13 cellular contexts compared by ENCODE assay signal in genomic region chr2:165691615-165692014, GRCh38.
A peak's percentile ranks its signal among the peaks of the same experiment; 100 is the strongest.
DNase-seq lines count a peak whose midpoint lies in the region; TF ChIP-seq lines count a peak whose summit lies in the region.
"Had no signal": no experiment of that assay in that cellular context is flagged by ENCODE, and none has a peak within 500 bp of the region (broad histone marks: within the 10 kb centered on the region; RNA-seq: fewer than 3 reads in every experiment).

No MANE protein-coding gene starts in this region.

- H3K9me3 Mint-ChIP-seq in immature natural killer cell = no peaks in the 10 kb centered on the region
- H3K9me3 Mint-ChIP-seq: stimulated activated effector memory CD8-positive, alpha-beta T cell treated with anti-CD3 and anti-CD28 coated beads, Interleukin-12 subunit alpha, Interleukin-12 subunit beta, amount 100 ng/mL, for 72 hours had no signal

- no peak overlapping the region for H3K4me3 Mint-ChIP-seq in immature natural killer cell
- H3K4me3 Mint-ChIP-seq: stimulated activated effector memory CD8-positive, alpha-beta T cell treated with anti-CD3 and anti-CD28 coated beads, Interleukin-12 subunit alpha, Interleukin-12 subunit beta, amount 100 ng/mL, for 72 hours had no signal

- POLR2A ChIA-PET in HEK293T (lab: Yijun Ruan, JAX) = no interaction called here

- DNase-seq in A172 (ENCODE audit: low spot score) (peak; percentile 78), HEK293T (ENCODE audit: extremely low spot score) (peak; percentile 21), dorsolateral prefrontal cortex (peak in 8 of 10 donors; percentile 10 to 74 (median 47)), iris pigment epithelial cell (ENCODE audit: low read depth) (peak; percentile 16), immature natural killer cell (no peak), NCI-H187 treated with DMSO at 0.1 percent for 48 hours (lab: John Stamatoyannopoulos, UW) (no peak), NCI-H774 (lab: John Stamatoyannopoulos, UW) (no peak), activated gamma-delta T cell treated with Interleukin-2 at 50 U/mL for 16 hours (no peak)
- DNase-seq: activated CD4-positive, alpha-beta T cell treated with anti-CD3 and anti-CD28 coated beads, Interleukin-2, amount 50 U/mL, for 48 hours had no signal

- H3K36me3 Mint-ChIP-seq in immature natural killer cell = no peaks in the 10 kb centered on the region
- H3K36me3 Mint-ChIP-seq: stimulated activated effector memory CD8-positive, alpha-beta T cell treated with anti-CD3 and anti-CD28 coated beads, Interleukin-12 subunit alpha, Interleukin-12 subunit beta, amount 100 ng/mL, for 72 hours had no signal

- no peak overlapping the region for H3K27ac Mint-ChIP-seq in immature natural killer cell
- H3K27ac Mint-ChIP-seq: stimulated activated effector memory CD8-positive, alpha-beta T cell treated with anti-CD3 and anti-CD28 coated beads, Interleukin-12 subunit alpha, Interleukin-12 subunit beta, amount 100 ng/mL, for 72 hours had no signal

- H3K27me3 Mint-ChIP-seq in immature natural killer cell (ENCODE audit: low read depth in 3 of 3) = peaks cover 0 to 2% (median 0%) of the 10 kb centered on the region in 3 donors

- peak overlapping the region in 46 of 59 donors; percentile 0 to 83 (median 63) for H3K27ac ChIP-seq in dorsolateral prefrontal cortex
- H3K27ac ChIP-seq: BLaER1, esophagus muscularis mucosa, SJCRH30 had no signal

- no peak for TF ChIP-seq CTCF in dorsolateral prefrontal cortex (IDR thresholded peaks at IDR 0.05 in 54 of 56, conservative IDR thresholded peaks at IDR 0.05 in 2 of 56; ENCODE audit: low read depth in 1 of 56, partially characterized antibody in 56 of 56)

- intact Hi-C loops in dorsolateral prefrontal cortex (cut with DNase I) = loop anchor here (10.0 kb wide), 4 partner anchors 137 to 227 kb away; partner anchors contain the start of gene CSRNP3 (in 1 of the 2)

- no peaks in the 10 kb centered on the region for H3K4me1 Mint-ChIP-seq in immature natural killer cell
- H3K4me1 Mint-ChIP-seq: stimulated activated effector memory CD8-positive, alpha-beta T cell treated with anti-CD3 and anti-CD28 coated beads, Interleukin-12 subunit alpha, Interleukin-12 subunit beta, amount 100 ng/mL, for 72 hours had no signal

- CTCF ChIA-PET in HEK293T (lab: Yijun Ruan, JAX) = no interaction called here

- H3K4me3 ChIP-seq in dorsolateral prefrontal cortex = no peak overlapping the region
- H3K4me3 ChIP-seq: BLaER1, esophagus muscularis mucosa, SJCRH30 had no signal

- H3K27me3 ChIP-seq in dorsolateral prefrontal cortex = no peaks in the 10 kb centered on the region
- H3K27me3 ChIP-seq: BLaER1, esophagus muscularis mucosa, SJCRH30 had no signal

TF ChIP-seq in HEK293T, 16 proteins besides CTCF, POLR2A, EP300 and RAD21:
- TF ChIP-seq FOXM1 (IDR thresholded peaks at IDR 0.05; ENCODE audit: borderline replicate concordance) = no peak
- no peak for TF ChIP-seq FOXA1 (IDR thresholded peaks at IDR 0.05)
- TF ChIP-seq ARNT (IDR thresholded peaks at IDR 0.05) = no peak
- TF ChIP-seq L3MBTL2 (conservative IDR thresholded peaks at IDR 0.05) = no peak
- TF ChIP-seq HDGF (IDR thresholded peaks at IDR 0.05; ENCODE audit: borderline replicate concordance) = no peak
- no peak for TF ChIP-seq NFRKB (IDR thresholded peaks at IDR 0.05)
- no peak for TF ChIP-seq BHLHE40 (IDR thresholded peaks at IDR 0.05; ENCODE audit: borderline replicate concordance)
- TF ChIP-seq PKNOX1 (IDR thresholded peaks at IDR 0.05) = no peak
- TF ChIP-seq ELF4 (IDR thresholded peaks at IDR 0.05) = no peak
- no peak for TF ChIP-seq CTBP1 (IDR thresholded peaks at IDR 0.05; ENCODE audit: borderline replicate concordance)
- no peak for TF ChIP-seq SUZ12 (IDR thresholded peaks at IDR 0.05)
- TF ChIP-seq ZNF384 (IDR thresholded peaks at IDR 0.05) = no peak
- TF ChIP-seq TARDBP (IDR thresholded peaks at IDR 0.05) = no peak
- no peak for TF ChIP-seq FOXK2 (IDR thresholded peaks at IDR 0.05)
- TF ChIP-seq LEF1 (IDR thresholded peaks at IDR 0.05; ENCODE audit: borderline replicate concordance) = no peak
- TF ChIP-seq SP1 (IDR thresholded peaks at IDR 0.05) = no peak

Comparison
In these comparisons a context has a peak if more than half of its experiments do, and no peak if none do; other contexts are left out.
1. DNase-seq: peak in A172 (single experiment), HEK293T (single experiment), dorsolateral prefrontal cortex (8 of 10) and iris pigment epithelial cell (single experiment); none in immature natural killer cell (0 of 3), NCI-H187 treated with DMSO at 0.1 percent for 48 hours (single experiment), NCI-H774 (single experiment) and activated gamma-delta T cell treated with Interleukin-2 at 50 U/mL for 16 hours (single experiment).